In genomic region chr6:149934249-149935156, GRCh38 we compare ENCODE assay signal across 1 cellular context.
TF ChIP-seq lines count a peak whose summit lies in the region.

No MANE protein-coding gene starts in this region.

TF ChIP-seq in K562, 482 proteins besides CTCF, POLR2A, EP300 and RAD21 (continued from another document and continues in another):
- TF ChIP-seq STAT6 (CRISPR knock-in tag; IDR thresholded peaks at IDR 0.05) (no peak), FOXA3 (CRISPR knock-in tag; conservative IDR thresholded peaks at IDR 0.05 in 1 of 2, IDR thresholded peaks at IDR 0.05 in 1 of 2) (no peak), TBP (optimal IDR thresholded peaks at IDR 0.05; ENCODE audit: low read depth, low read length) (no peak), ZNF79 (CRISPR knock-in tag; IDR thresholded peaks at IDR 0.05; ENCODE audit: low read depth) (no peak), MCM5 (IDR thresholded peaks at IDR 0.05; ENCODE audit: low read depth) (no peak), ZNF239 (CRISPR knock-in tag; IDR thresholded peaks at IDR 0.05) (no peak), FOXK1 (CRISPR knock-in tag; IDR thresholded peaks at IDR 0.05; ENCODE audit: borderline replicate concordance) (no peak), MXI1 (IDR thresholded peaks at IDR 0.05; ENCODE audit: low read depth, low read length) (no peak), RUNX1 (IDR thresholded peaks at IDR 0.05; ENCODE audit: low read depth) (no peak), ATF3 (IDR thresholded peaks at IDR 0.05) (peak; percentile 95), ATF3 (CRISPR knock-in tag; conservative IDR thresholded peaks at IDR 0.05) (peak; percentile 89), ZNF146 (CRISPR knock-in tag; IDR thresholded peaks at IDR 0.05; ENCODE audit: unreplicated experiment) (no peak), MTA2 (IDR thresholded peaks at IDR 0.05; ENCODE audit: low read depth) (no peak), ZNF143 (CRISPR knock-in tag; IDR thresholded peaks at IDR 0.05) (no peak), ZNF57 (CRISPR knock-in tag; IDR thresholded peaks at IDR 0.05) (no peak), JUND (IDR thresholded peaks at IDR 0.05; ENCODE audit: borderline replicate concordance, low read depth, low read length) (peak; percentile 95), JUND (tag; IDR thresholded peaks at IDR 0.05; ENCODE audit: borderline replicate concordance, low read depth, low read length) (peak; percentile 98), ZNF175 (CRISPR knock-in tag; IDR thresholded peaks at IDR 0.05; ENCODE audit: low read depth) (no peak), SMC3 (conservative IDR thresholded peaks at IDR 0.05; ENCODE audit: insufficient read depth, low read depth, low read length) (peak; percentile 92), SMARCB1 (IDR thresholded peaks at IDR 0.05; ENCODE audit: insufficient read length, low read depth) (no peak), XRCC5 (IDR thresholded peaks at IDR 0.05; ENCODE audit: low read depth, low read length) (no peak; the same call in 1 of the 2 replicates), NR1H2 (CRISPR knock-in tag; IDR thresholded peaks at IDR 0.05) (peak; percentile 84; the same call in 1 of the 2 replicates), STAG1 (CRISPR knock-in tag; IDR thresholded peaks at IDR 0.05; ENCODE audit: borderline replicate concordance) (peak; percentile 15; the same call in 1 of the 2 replicates), MCM3 (IDR thresholded peaks at IDR 0.05) (no peak), NCOA1 (IDR thresholded peaks at IDR 0.05; ENCODE audit: low read depth) (peak; percentile 97), HDAC1 (IDR thresholded peaks at IDR 0.05) (0 out of 4 replicates have a peak, but pooled peaks of 1 of the 2 experiments have one; percentile 12), CBX3 (IDR thresholded peaks at IDR 0.05; ENCODE audit: borderline replicate concordance in 1 of 2, low read length in 2 of 2) (no peak), CREM (IDR thresholded peaks at IDR 0.05; ENCODE audit: low read depth) (peak; percentile 98), ZNF589 (CRISPR knock-in tag; IDR thresholded peaks at IDR 0.05; ENCODE audit: low read depth) (no peak), BRCA1 (IDR thresholded peaks at IDR 0.05) (no peak), BRCA1 (CRISPR knock-in tag; IDR thresholded peaks at IDR 0.05) (no peak), GTF3C2 (IDR thresholded peaks at IDR 0.05; ENCODE audit: borderline replicate concordance, extremely low read depth, insufficient read length) (no peak), TCFL5 (CRISPR knock-in tag; conservative IDR thresholded peaks at IDR 0.05) (no peak), KHSRP (IDR thresholded peaks at IDR 0.05) (peak; percentile 92), CEBPB (tag; IDR thresholded peaks at IDR 0.05) (peak; percentile 96), STAT5A (IDR thresholded peaks at IDR 0.05; ENCODE audit: borderline replicate concordance, low read length) (no peak), TCF7L2 (IDR thresholded peaks at IDR 0.05; ENCODE audit: low read depth, low read length) (no peak), DEAF1 (CRISPR knock-in tag; IDR thresholded peaks at IDR 0.05) (peak; percentile 84), SLC30A9 (CRISPR knock-in tag; IDR thresholded peaks at IDR 0.05) (no peak), CEBPG (CRISPR knock-in tag; IDR thresholded peaks at IDR 0.05) (peak; percentile 59; the same call in 1 of the 2 replicates), CEBPG (tag; conservative IDR thresholded peaks at IDR 0.05 in 1 of 2, IDR thresholded peaks at IDR 0.05 in 1 of 2) (peak; percentile 82 to 94), E2F8 (IDR thresholded peaks at IDR 0.05; ENCODE audit: low read depth, partially characterized antibody) (peak; percentile 78), ATF6 (CRISPR knock-in tag; IDR thresholded peaks at IDR 0.05) (no peak), NFXL1 (CRISPR knock-in tag; IDR thresholded peaks at IDR 0.05) (no peak), ATF1 (CRISPR knock-in tag; IDR thresholded peaks at IDR 0.05) (peak; percentile 77), ATF1 (tag; IDR thresholded peaks at IDR 0.05) (peak; percentile 99)
- TF ChIP-seq, protein P1, sequence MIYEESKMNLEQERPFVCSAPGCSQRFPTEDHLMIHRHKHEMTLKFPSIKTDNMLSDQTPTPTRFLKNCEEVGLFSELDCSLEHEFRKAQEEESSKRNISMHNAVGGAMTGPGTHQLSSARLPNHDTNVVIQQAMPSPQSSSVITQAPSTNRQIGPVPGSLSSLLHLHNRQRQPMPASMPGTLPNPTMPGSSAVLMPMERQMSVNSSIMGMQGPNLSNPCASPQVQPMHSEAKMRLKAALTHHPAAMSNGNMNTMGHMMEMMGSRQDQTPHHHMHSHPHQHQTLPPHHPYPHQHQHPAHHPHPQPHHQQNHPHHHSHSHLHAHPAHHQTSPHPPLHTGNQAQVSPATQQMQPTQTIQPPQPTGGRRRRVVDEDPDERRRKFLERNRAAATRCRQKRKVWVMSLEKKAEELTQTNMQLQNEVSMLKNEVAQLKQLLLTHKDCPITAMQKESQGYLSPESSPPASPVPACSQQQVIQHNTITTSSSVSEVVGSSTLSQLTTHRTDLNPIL (CRISPR knock-in tag; IDR thresholded peaks at IDR 0.05): no peak
- TF ChIP-seq, protein P2, sequence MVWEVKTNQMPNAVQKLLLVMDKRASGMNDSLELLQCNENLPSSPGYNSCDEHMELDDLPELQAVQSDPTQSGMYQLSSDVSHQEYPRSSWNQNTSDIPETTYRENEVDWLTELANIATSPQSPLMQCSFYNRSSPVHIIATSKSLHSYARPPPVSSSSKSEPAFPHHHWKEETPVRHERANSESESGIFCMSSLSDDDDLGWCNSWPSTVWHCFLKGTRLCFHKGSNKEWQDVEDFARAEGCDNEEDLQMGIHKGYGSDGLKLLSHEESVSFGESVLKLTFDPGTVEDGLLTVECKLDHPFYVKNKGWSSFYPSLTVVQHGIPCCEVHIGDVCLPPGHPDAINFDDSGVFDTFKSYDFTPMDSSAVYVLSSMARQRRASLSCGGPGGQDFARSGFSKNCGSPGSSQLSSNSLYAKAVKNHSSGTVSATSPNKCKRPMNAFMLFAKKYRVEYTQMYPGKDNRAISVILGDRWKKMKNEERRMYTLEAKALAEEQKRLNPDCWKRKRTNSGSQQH (CRISPR knock-in tag; IDR thresholded peaks at IDR 0.05): no peak; the same call in 1 of the 2 replicates
- TF ChIP-seq, protein P3, sequence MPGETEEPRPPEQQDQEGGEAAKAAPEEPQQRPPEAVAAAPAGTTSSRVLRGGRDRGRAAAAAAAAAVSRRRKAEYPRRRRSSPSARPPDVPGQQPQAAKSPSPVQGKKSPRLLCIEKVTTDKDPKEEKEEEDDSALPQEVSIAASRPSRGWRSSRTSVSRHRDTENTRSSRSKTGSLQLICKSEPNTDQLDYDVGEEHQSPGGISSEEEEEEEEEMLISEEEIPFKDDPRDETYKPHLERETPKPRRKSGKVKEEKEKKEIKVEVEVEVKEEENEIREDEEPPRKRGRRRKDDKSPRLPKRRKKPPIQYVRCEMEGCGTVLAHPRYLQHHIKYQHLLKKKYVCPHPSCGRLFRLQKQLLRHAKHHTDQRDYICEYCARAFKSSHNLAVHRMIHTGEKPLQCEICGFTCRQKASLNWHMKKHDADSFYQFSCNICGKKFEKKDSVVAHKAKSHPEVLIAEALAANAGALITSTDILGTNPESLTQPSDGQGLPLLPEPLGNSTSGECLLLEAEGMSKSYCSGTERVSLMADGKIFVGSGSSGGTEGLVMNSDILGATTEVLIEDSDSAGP (CRISPR knock-in tag; IDR thresholded peaks at IDR 0.05): no peak
- TF ChIP-seq, protein P4, sequence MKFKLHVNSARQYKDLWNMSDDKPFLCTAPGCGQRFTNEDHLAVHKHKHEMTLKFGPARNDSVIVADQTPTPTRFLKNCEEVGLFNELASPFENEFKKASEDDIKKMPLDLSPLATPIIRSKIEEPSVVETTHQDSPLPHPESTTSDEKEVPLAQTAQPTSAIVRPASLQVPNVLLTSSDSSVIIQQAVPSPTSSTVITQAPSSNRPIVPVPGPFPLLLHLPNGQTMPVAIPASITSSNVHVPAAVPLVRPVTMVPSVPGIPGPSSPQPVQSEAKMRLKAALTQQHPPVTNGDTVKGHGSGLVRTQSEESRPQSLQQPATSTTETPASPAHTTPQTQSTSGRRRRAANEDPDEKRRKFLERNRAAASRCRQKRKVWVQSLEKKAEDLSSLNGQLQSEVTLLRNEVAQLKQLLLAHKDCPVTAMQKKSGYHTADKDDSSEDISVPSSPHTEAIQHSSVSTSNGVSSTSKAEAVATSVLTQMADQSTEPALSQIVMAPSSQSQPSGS (CRISPR knock-in tag; IDR thresholded peaks at IDR 0.05): no peak; the same call in 1 of the 2 replicates
